Comparison of ENCODE assay signal across 8 cellular contexts in the genomic region with DNA sequence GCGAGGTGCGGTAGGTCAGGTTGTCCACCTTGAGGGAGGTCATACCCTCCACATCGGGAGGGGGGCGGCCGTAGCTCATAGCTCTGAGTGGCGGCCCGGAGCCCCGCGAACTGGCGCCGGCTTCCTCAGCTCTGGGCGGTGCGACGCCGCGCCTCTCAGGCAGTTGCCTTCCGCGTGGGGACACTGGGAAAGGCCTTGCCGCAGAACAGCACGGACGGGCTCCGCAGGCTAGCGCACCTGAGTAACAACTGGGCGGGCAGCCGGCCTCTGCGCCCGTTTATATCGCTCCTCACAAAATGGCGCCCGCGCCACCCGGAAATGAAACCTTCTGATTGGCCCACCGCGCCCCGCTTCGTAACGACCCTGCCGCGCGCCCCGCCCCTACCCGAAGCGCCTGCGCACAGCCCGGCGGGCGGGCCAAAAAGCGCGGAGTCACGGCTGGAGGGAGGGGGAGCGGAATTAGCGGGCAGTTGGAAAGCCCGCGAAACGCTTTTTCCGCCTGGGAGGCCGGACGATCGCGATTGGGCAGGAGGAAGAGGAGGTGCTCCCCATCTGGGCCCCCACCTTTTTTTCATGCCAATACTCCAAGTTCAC. TPM values are rescaled to one million over a fixed set of nuclear protein-coding genes. Genes with fewer than 3 reads are reported as not detected.
DNase-seq lines count a peak whose midpoint lies in the region; ATAC-seq and TF ChIP-seq lines count a peak whose summit lies in the region.

SRSF2 (minus strand) TSS at position 250 of the 594 bp plus-strand sequence; CDS start at position 79, 171 bp downstream.

- H3K36me3 Mint-ChIP-seq in activated T-helper 17 cell treated with anti-CD3 and anti-CD28 coated beads, Interleukin-2, amount 50 U/mL, for 72 hours (ENCODE audit: low read depth), result peaks cover 76% of the 10 kb centered on the region
- peaks cover 25 to 54% (median 34%) of the 10 kb centered on the region in 3 donors for H3K36me3 Mint-ChIP-seq in naive thymus-derived CD8-positive, alpha-beta T cell

- peak within 1 kb of the TSS; percentile 77 for H2AFZ ChIP-seq in fibroblast of lung (ENCODE audit: low read length)

- H3K36me3 ChIP-seq in fibroblast of lung (ENCODE audit: control insufficient read depth, insufficient read depth, low read length), result peaks cover 14% of the 10 kb centered on the region

- H3K9ac ChIP-seq in fibroblast of lung (ENCODE audit: insufficient read depth, low read length), result peak within 1 kb of the TSS; percentile 94

- no peak for TF ChIP-seq CTCF in LNCaP clone FGC (IDR thresholded peaks at IDR 0.05; ENCODE audit: control insufficient read depth, extremely low read depth, insufficient read depth)
- no peak for TF ChIP-seq CTCF in RWPE1 (conservative IDR thresholded peaks at IDR 0.05; ENCODE audit: low read depth)
- no peak for TF ChIP-seq CTCF in fibroblast of lung (conservative IDR thresholded peaks at IDR 0.05 in 1 of 2, IDR thresholded peaks at IDR 0.05 in 1 of 2; ENCODE audit: low read depth in 1 of 2, low read length in 2 of 2)

- CTCF ChIA-PET in RWPE1 (lab: Yijun Ruan, JAX), result interaction anchor here (0.6 kb wide), 1 partner anchor 21 kb away, joined by 3 read pairs; no protein-coding TSS in a partner anchor

- H3K9me3 Mint-ChIP-seq in activated T-helper 17 cell treated with anti-CD3 and anti-CD28 coated beads, Interleukin-2, amount 50 U/mL, for 72 hours, result no peaks in the 10 kb centered on the region
- H3K9me3 Mint-ChIP-seq in naive thymus-derived CD8-positive, alpha-beta T cell, result no peaks in the 10 kb centered on the region

- DNase-seq in Daoy (ENCODE audit: low read depth) (peak; percentile 99), GOT3 (lab: John Stamatoyannopoulos, UW) (peak; percentile 99), LNCaP clone FGC (ENCODE audit: low read depth) (peak; percentile 90), RWPE1 (ENCODE audit: low spot score) (peak; percentile 99), fibroblast of lung (ENCODE audit: low read depth in 2 of 2) (peak; percentile 98)
- peak; percentile 96 to 100 (median 99) for DNase-seq in naive thymus-derived CD8-positive, alpha-beta T cell
- peak; percentile 98 to 100 (median 98) for DNase-seq in stimulated activated naive CD4-positive, alpha-beta T cell (lab: John Stamatoyannopoulos, UW)

- H4K20me1 ChIP-seq in fibroblast of lung (ENCODE audit: control insufficient read depth, extremely low read depth, insufficient read depth, low read length), result no peaks in the 10 kb centered on the region

- H3K4me1 Mint-ChIP-seq in activated T-helper 17 cell treated with anti-CD3 and anti-CD28 coated beads, Interleukin-2, amount 50 U/mL, for 72 hours, result peaks cover 27% of the 10 kb centered on the region
- H3K4me1 Mint-ChIP-seq in naive thymus-derived CD8-positive, alpha-beta T cell, result peaks cover 34 to 65% (median 55%) of the 10 kb centered on the region in 4 donors

- no peaks in the 10 kb centered on the region for H3K27me3 Mint-ChIP-seq in activated T-helper 17 cell treated with anti-CD3 and anti-CD28 coated beads, Interleukin-2, amount 50 U/mL, for 72 hours
- H3K27me3 Mint-ChIP-seq in naive thymus-derived CD8-positive, alpha-beta T cell, result no peaks in the 10 kb centered on the region

- H3K27ac Mint-ChIP-seq in activated T-helper 17 cell treated with anti-CD3 and anti-CD28 coated beads, Interleukin-2, amount 50 U/mL, for 72 hours, result peak within 1 kb of the TSS; percentile 95
- H3K27ac Mint-ChIP-seq in naive thymus-derived CD8-positive, alpha-beta T cell, result peak within 1 kb of the TSS; percentile 96 to 100 (median 98)

- peaks cover 55% of the 10 kb centered on the region for H3K79me2 ChIP-seq in fibroblast of lung (ENCODE audit: control insufficient read depth, insufficient read depth, low read length)

- peak within 1 kb of the TSS; percentile 98 for H3K4me3 Mint-ChIP-seq in activated T-helper 17 cell treated with anti-CD3 and anti-CD28 coated beads, Interleukin-2, amount 50 U/mL, for 72 hours
- peak within 1 kb of the TSS; percentile 95 to 98 (median 96) for H3K4me3 Mint-ChIP-seq in naive thymus-derived CD8-positive, alpha-beta T cell

- H3K27me3 ChIP-seq in fibroblast of lung (ENCODE audit: control insufficient read depth, insufficient read depth, low read length), result no peaks in the 10 kb centered on the region

- H3K9me3 ChIP-seq in fibroblast of lung (ENCODE audit: control insufficient read depth, insufficient read depth, low read depth, low read length), result no peaks in the 10 kb centered on the region

- peak within 1 kb of the TSS; percentile 95 for H3K4me2 ChIP-seq in fibroblast of lung (ENCODE audit: extremely low read depth, insufficient read depth, low read length)

- ATAC-seq in activated T-helper 17 cell treated with anti-CD3 and anti-CD28 coated beads, Interleukin-2, amount 50 U/mL, for 72 hours (replicated peaks), result peak; percentile 75
- peak; percentile 69 to 71 for ATAC-seq in naive thymus-derived CD8-positive, alpha-beta T cell

- H3K4me3 ChIP-seq in LNCaP clone FGC (ENCODE audit: low read depth, low read length) (peak within 1 kb of the TSS; percentile 97), fibroblast of lung (replicated peaks in 1 of 4; ENCODE audit: control extremely low read depth in 1 of 4, insufficient read depth in 1 of 4, low read depth in 3 of 4, low read length in 4 of 4) (peak within 1 kb of the TSS; percentile 93 to 98 (median 94))

- POLR2A ChIA-PET in RWPE1 (lab: Yijun Ruan, JAX; ENCODE audit: low non-redundant PET), result interaction anchor here (0.9 kb wide), 1 partner anchor 9 kb away, joined by 5 read pairs; no protein-coding TSS in a partner anchor
- POLR2A ChIA-PET in naive thymus-derived CD8-positive, alpha-beta T cell (lab: Charles Lee), result interaction anchor here (0.5 to 7.2 kb wide), 24 partner anchors 10 to 1625 kb away, joined by 3 to 184 read pairs (median 5); partner anchors contain the start of genes JMJD6, METTL23 and TMEM94

- H3K4me1 ChIP-seq in fibroblast of lung (ENCODE audit: control insufficient read depth, extremely low read depth, insufficient read depth, low read length), result peaks cover 10% of the 10 kb centered on the region

- H3K27ac ChIP-seq in RWPE1 (peak within 1 kb of the TSS; percentile 96), fibroblast of lung (ENCODE audit: insufficient read depth, low read length) (peak within 1 kb of the TSS; percentile 98)

RNA-seq across cellular contexts. Expression of gene SRSF2, which starts in this region (rescaled TPM):
- 359 and 429 TPM in 2 replicates for total RNA-seq in Daoy (2014; rRNA removed; shearing (Covaris generic))
- 100 to 1,000 TPM; 254 to 438 TPM for total RNA-seq in activated T-helper 17 cell treated with anti-CD3 and anti-CD28 coated beads, Interleukin-2, amount 50 U/mL, for 72 hours
- 59.6 and 77.5 TPM in 2 replicates for total RNA-seq in fibroblast of lung
- polyA plus RNA-seq in fibroblast of lung, result 203 and 238 TPM in 2 replicates
- polyA plus RNA-seq in fibroblast of lung (2012), result 156 and 211 TPM in 2 replicates
- 72.2 and 86.0 TPM in 2 replicates for polyA minus RNA-seq in fibroblast of lung (ENCODE audit: low replicate concordance)
- 100 to 1,000 TPM; 358 to 377 TPM for total RNA-seq in naive thymus-derived CD8-positive, alpha-beta T cell
- polyA plus RNA-seq in naive thymus-derived CD8-positive, alpha-beta T cell, result 100 to 1,000 TPM; 101 to 106 (median 105) TPM

Comparison
In these comparisons a context has a peak if more than half of its experiments do, and no peak if none do; other contexts are left out.
1. Peak in every context shown above with its lines: DNase-seq, ATAC-seq, H3K4me3 ChIP-seq and H3K27ac ChIP-seq.